ENCODE assay signal across 8 cellular contexts in the genomic region with DNA sequence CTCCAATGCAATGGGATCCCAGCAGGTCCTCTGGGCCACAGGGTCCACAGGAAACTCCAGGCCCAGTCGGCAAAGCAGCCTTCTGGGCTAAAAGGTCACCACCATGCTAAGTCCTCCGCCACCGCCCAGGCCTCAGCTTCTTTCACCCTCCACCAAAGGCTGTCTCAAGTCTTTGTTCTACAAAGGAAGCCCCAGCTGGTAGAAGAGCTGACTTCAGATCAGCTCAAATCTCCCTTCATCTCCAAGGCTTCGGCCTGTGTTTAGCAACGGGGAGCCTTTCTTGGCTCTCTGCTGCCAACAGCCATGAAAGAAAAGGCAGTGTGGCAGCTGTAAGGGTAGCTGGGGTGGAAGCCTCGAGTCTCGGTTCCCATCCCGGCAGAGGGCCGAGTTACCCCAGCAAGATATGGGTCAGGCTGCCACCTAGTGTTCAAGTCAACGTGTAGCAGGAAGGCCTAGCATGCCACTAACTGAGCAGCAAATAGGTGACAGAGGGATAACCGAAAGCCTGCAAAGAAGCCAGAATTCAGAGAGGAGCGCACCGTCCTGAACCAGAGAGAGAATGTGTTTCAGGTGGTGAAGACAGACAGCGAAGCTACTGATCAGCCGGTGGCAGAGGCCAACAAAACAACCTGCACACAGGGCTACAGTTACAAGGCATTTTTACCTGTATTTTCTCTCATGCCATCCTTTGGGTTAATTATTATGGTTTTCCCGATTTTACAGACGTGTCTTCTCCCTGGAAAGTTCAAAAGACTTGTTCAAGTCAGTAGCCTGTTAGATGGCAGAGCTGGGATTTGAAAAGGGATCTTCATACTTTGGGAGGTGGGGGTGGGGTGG.
DNase-seq lines count a peak whose midpoint lies in the region; ATAC-seq and TF ChIP-seq lines count a peak whose summit lies in the region.

No MANE protein-coding gene starts in this region.

- DNase-seq in NB4 (ENCODE audit: low read depth) (peak; percentile 73), T-helper 2 cell (peak; percentile 11 to 77 (median 40)), anterior cingulate cortex (lab: John Stamatoyannopoulos, UW) (peak in 46 of 58 donors; percentile 1 to 59 (median 31)), iPS DF 4.7 (ENCODE audit: extremely low read depth, low spot score) (peak; percentile 87), NCI-H2227 (lab: John Stamatoyannopoulos, UW; ENCODE audit: unreplicated experiment) (no peak)
- peak; percentile 77 for DNase-seq in stimulated activated CD4-positive, alpha-beta T cell treated with anti-CD3 and anti-CD28 coated beads, Interleukin-15, amount 100 ng/mL, for 24 hours

- TF ChIP-seq CTCF in GM12874 (IDR thresholded peaks at IDR 0.05; ENCODE audit: insufficient read depth, low read depth, low read length), result peak; percentile 86
- TF ChIP-seq CTCF in NB4 (IDR thresholded peaks at IDR 0.05; ENCODE audit: low read depth, low read length), result peak; percentile 78

- H3K4me3 ChIP-seq in NB4 (ENCODE audit: low read depth, low read length), result no peak overlapping the region

- peak; percentile 89 for ATAC-seq in HG02571 (IDR thresholded peaks at IDR 0.05; ENCODE audit: unreplicated experiment)

- TF ChIP-seq POLR2A in NB4 (IDR thresholded peaks at IDR 0.05; ENCODE audit: extremely low read depth, insufficient read length), result no peak
